1 cellular context compared by ENCODE assay signal in the genomic region with DNA sequence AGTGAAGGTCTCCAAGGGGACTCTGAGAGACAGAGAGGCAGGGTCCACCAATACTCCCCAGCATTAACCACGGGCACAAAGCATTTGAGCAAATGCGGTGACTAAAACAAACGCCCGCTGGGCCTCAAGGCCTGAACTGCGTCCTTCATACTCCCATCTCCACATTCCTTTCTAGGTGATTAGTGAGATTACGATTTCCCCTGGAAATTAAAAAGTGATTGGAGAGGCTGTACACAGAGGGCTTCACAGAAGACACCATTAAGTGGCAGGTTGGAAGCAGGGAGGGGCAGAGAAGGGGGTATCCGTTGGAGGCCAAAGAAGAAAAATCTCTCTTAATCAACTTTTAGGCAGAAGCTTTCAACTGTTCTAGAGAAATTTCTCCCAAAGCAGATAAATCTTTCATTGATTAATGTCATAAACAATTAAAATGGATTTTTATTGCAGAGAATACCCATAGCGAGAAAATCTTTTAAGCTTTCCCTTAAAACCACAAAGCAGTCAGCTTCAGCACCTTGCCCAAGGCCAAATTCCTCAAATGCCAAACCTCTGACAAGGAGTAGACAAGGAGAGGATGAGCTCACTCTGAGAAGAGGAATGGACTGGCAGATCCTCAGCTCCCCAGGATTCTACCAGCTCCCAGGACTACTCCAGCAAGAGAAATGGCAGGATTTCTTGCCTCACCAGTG.
TF ChIP-seq lines count a peak whose summit lies in the region.

No MANE protein-coding gene starts in this region.

TF ChIP-seq in HEK293, 187 proteins besides CTCF, POLR2A, EP300 and RAD21 (continued from another document):
- TF ChIP-seq SCRT2 (tag by site-specific recombination; IDR thresholded peaks at IDR 0.05) (0 out of 2 replicates have a peak, but pooled peaks have one; percentile 38), ZNF660 (tag by site-specific recombination; IDR thresholded peaks at IDR 0.05) (peak; percentile 69; the same call in 1 of the 2 replicates), ZNF114 (tag by site-specific recombination; IDR thresholded peaks at IDR 0.05) (no peak), ZNF544 (tag by site-specific recombination; IDR thresholded peaks at IDR 0.05) (no peak), ZNF366 (tag by site-specific recombination; conservative IDR thresholded peaks at IDR 0.05) (peak; percentile 93), ZNF473 (tag by site-specific recombination; IDR thresholded peaks at IDR 0.05) (no peak), ZNF529 (tag by site-specific recombination; IDR thresholded peaks at IDR 0.05; ENCODE audit: insufficient replicate concordance) (no peak), GLIS1 (tag by site-specific recombination; IDR thresholded peaks at IDR 0.05) (peak; percentile 48), PRDM1 (tag by site-specific recombination; IDR thresholded peaks at IDR 0.05) (peak; percentile 95), ZNF449 (tag by site-specific recombination; IDR thresholded peaks at IDR 0.05) (no peak), MZF1 (tag by site-specific recombination; IDR thresholded peaks at IDR 0.05; ENCODE audit: borderline replicate concordance) (no peak)
- TF ChIP-seq, protein P1, sequence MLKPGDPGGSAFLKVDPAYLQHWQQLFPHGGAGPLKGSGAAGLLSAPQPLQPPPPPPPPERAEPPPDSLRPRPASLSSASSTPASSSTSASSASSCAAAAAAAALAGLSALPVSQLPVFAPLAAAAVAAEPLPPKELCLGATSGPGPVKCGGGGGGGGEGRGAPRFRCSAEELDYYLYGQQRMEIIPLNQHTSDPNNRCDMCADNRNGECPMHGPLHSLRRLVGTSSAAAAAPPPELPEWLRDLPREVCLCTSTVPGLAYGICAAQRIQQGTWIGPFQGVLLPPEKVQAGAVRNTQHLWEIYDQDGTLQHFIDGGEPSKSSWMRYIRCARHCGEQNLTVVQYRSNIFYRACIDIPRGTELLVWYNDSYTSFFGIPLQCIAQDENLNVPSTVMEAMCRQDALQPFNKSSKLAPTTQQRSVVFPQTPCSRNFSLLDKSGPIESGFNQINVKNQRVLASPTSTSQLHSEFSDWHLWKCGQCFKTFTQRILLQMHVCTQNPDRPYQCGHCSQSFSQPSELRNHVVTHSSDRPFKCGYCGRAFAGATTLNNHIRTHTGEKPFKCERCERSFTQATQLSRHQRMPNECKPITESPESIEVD (tag by site-specific recombination; IDR thresholded peaks at IDR 0.05), result peak; percentile 91
- TF ChIP-seq, protein P2, sequence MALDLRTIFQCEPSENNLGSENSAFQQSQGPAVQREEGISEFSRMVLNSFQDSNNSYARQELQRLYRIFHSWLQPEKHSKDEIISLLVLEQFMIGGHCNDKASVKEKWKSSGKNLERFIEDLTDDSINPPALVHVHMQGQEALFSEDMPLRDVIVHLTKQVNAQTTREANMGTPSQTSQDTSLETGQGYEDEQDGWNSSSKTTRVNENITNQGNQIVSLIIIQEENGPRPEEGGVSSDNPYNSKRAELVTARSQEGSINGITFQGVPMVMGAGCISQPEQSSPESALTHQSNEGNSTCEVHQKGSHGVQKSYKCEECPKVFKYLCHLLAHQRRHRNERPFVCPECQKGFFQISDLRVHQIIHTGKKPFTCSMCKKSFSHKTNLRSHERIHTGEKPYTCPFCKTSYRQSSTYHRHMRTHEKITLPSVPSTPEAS (tag by site-specific recombination; IDR thresholded peaks at IDR 0.05), result 0 out of 2 replicates have a peak, but pooled peaks have one; percentile 31
TF ChIP-seq in HEK293: peak in this region for 34.
